In genomic region chr6:106275692-106276091, GRCh38 we compare ENCODE assay signal across 18 cellular contexts. TPM values are rescaled to one million over a fixed set of nuclear protein-coding genes. Genes with fewer than 3 reads are reported as not detected.
DNase-seq lines count a peak whose midpoint lies in the region; ATAC-seq, FAIRE-seq and TF ChIP-seq lines count a peak whose summit lies in the region.
"Had no signal": no experiment of that assay in that cellular context is flagged by ENCODE, and none has a peak within 500 bp of the region (broad histone marks: within the 10 kb centered on the region; RNA-seq: fewer than 3 reads in every experiment).

No MANE protein-coding gene starts in this region.

- TF ChIP-seq POLR2A in GM18505 (IDR thresholded peaks at IDR 0.05; ENCODE audit: borderline replicate concordance, extremely low read depth, insufficient read depth, insufficient read length), result no peak

- no peak overlapping the region for H2AFZ ChIP-seq in astrocyte (ENCODE audit: low read depth, low read length)
- no peak overlapping the region for H2AFZ ChIP-seq in osteoblast (ENCODE audit: low read length)

- no peaks in the 10 kb centered on the region for H3K27me3 ChIP-seq in astrocyte (ENCODE audit: insufficient read depth, low read length)
- no peaks in the 10 kb centered on the region for H3K27me3 ChIP-seq in osteoblast (ENCODE audit: insufficient read depth, low read length)
- H3K27me3 ChIP-seq: BLaER1 treated with 17β-estradiol and CSF1 and Interleukin-3, amounts not matched to agents 10 nM and 100 nM had no signal

- no peaks in the 10 kb centered on the region for H3K27me3 Mint-ChIP-seq in astrocyte (ENCODE audit: low read depth, unreplicated experiment)
- H3K27me3 Mint-ChIP-seq: activated naive CD8-positive, alpha-beta T cell treated with anti-CD3 and anti-CD28 coated beads, Interleukin-2, amount 50 U/mL, for 24 hours; natural killer cell treated with Interleukin-12 subunit alpha and Interleukin-12 subunit beta and Interleukin-15 and Interleukin-18, amount 100 ng/mL, for 72 hours had no signal

- peak; percentile 74 for DNase-seq in EL
- peak; percentile 52 for DNase-seq in HFF-Myc (ENCODE audit: extremely low read depth, low read depth)
- peak; percentile 84 for DNase-seq in astrocyte (ENCODE audit: low read depth)
- peak; percentile 88 for DNase-seq in osteoblast (ENCODE audit: insufficient read length, low spot score, missing footprints)
- DNase-seq in NCI-H1105 (lab: John Stamatoyannopoulos, UW), result no peak
- DNase-seq in NCI-H524 treated with DMSO at 0.1 percent for 48 hours (lab: John Stamatoyannopoulos, UW), result no peak
- DNase-seq in anterior cingulate cortex (lab: John Stamatoyannopoulos, UW), result no peak
- DNase-seq: activated CD4-positive, alpha-beta T cell treated with anti-CD3 and anti-CD28 coated beads, Interleukin-2, amount 50 U/mL, for 1 hour; activated naive CD8-positive, alpha-beta T cell treated with anti-CD3 and anti-CD28 coated beads, Interleukin-2, amount 50 U/mL, for 24 hours; endodermal cell; KG1; mammary epithelial cell; NCI-H146; SK-N-SH had no signal

- TF ChIP-seq CTCF in HFF-Myc (IDR thresholded peaks at IDR 0.05; ENCODE audit: low read depth, low read length, missing control alignments) (no peak), astrocyte (IDR thresholded peaks at IDR 0.05; ENCODE audit: insufficient read depth, low read depth, low read length) (no peak), osteoblast (IDR thresholded peaks at IDR 0.05; ENCODE audit: extremely low read depth, low read depth, low read length) (no peak)

- no peak overlapping the region for H3K4me3 Mint-ChIP-seq in astrocyte (ENCODE audit: unreplicated experiment)
- H3K4me3 Mint-ChIP-seq: activated naive CD8-positive, alpha-beta T cell treated with anti-CD3 and anti-CD28 coated beads, Interleukin-2, amount 50 U/mL, for 24 hours; endodermal cell; natural killer cell treated with Interleukin-12 subunit alpha and Interleukin-12 subunit beta and Interleukin-15 and Interleukin-18, amount 100 ng/mL, for 72 hours had no signal

- H3K79me2 ChIP-seq in astrocyte (ENCODE audit: insufficient read depth, low read length) (peaks cover 50% of the 10 kb centered on the region), osteoblast (ENCODE audit: insufficient read depth, low read length) (peaks cover 44% of the 10 kb centered on the region)

- H3K9me3 Mint-ChIP-seq in astrocyte (ENCODE audit: unreplicated experiment), result no peaks in the 10 kb centered on the region
- H3K9me3 Mint-ChIP-seq: activated naive CD8-positive, alpha-beta T cell treated with anti-CD3 and anti-CD28 coated beads, Interleukin-2, amount 50 U/mL, for 24 hours; endodermal cell; natural killer cell treated with Interleukin-12 subunit alpha and Interleukin-12 subunit beta and Interleukin-15 and Interleukin-18, amount 100 ng/mL, for 72 hours had no signal

- H3K36me3 ChIP-seq in astrocyte (ENCODE audit: insufficient read depth, low read length) (no peaks in the 10 kb centered on the region), osteoblast (ENCODE audit: insufficient read depth, low read length) (no peaks in the 10 kb centered on the region)

- H3K9ac ChIP-seq in astrocyte (ENCODE audit: low read length), result no peak overlapping the region
- H3K9ac ChIP-seq: BLaER1 treated with 17β-estradiol and CSF1 and Interleukin-3, amounts not matched to agents 10 nM and 100 nM; SK-N-SH had no signal

- H4K20me1 ChIP-seq in astrocyte (ENCODE audit: insufficient read depth, low read length), result peaks cover 4% of the 10 kb centered on the region
- peaks cover 2% of the 10 kb centered on the region for H4K20me1 ChIP-seq in osteoblast (ENCODE audit: insufficient read depth, low read length)

- H3K4me1 Mint-ChIP-seq in astrocyte (ENCODE audit: low read depth, unreplicated experiment), result peaks cover 20% of the 10 kb centered on the region

- no peaks in the 10 kb centered on the region for H3K36me3 Mint-ChIP-seq in astrocyte (ENCODE audit: low read depth, unreplicated experiment)

- FAIRE-seq in astrocyte (lab: Jason Lieb, UNC), result peak; percentile 50

- no peak overlapping the region for H3K4me3 ChIP-seq in HFF-Myc (replicated peaks; ENCODE audit: low read depth, low read length)
- no peak overlapping the region for H3K4me3 ChIP-seq in astrocyte (ENCODE audit: insufficient read depth, low read depth, low read length)
- no peak overlapping the region for H3K4me3 ChIP-seq in osteoblast (ENCODE audit: insufficient read depth, low read length)
- H3K4me3 ChIP-seq: BLaER1 treated with 17β-estradiol and CSF1 and Interleukin-3, amounts not matched to agents 10 nM and 100 nM had no signal

- H3K9me3 ChIP-seq in astrocyte (ENCODE audit: insufficient read depth, low read depth, low read length), result no peaks in the 10 kb centered on the region
- no peaks in the 10 kb centered on the region for H3K9me3 ChIP-seq in osteoblast (ENCODE audit: low read depth, low read length)
- H3K9me3 ChIP-seq: SK-N-SH had no signal

- H3K27ac ChIP-seq in astrocyte (ENCODE audit: low read depth, low read length) (peak overlapping the region; percentile 40), osteoblast (ENCODE audit: low read depth, low read length) (no peak overlapping the region)
- H3K27ac ChIP-seq: BLaER1 treated with 17β-estradiol and CSF1 and Interleukin-3, amounts not matched to agents 10 nM and 100 nM; HL-60 had no signal

- H3K4me2 ChIP-seq in astrocyte (ENCODE audit: low read length) (peak overlapping the region; percentile 65), osteoblast (ENCODE audit: insufficient read depth, low read length) (no peak overlapping the region)
- H3K4me2 ChIP-seq: BLaER1 treated with 17β-estradiol and CSF1 and Interleukin-3, amounts not matched to agents 10 nM and 100 nM; SK-N-SH had no signal

- H3K27ac Mint-ChIP-seq in astrocyte (ENCODE audit: unreplicated experiment), result no peak overlapping the region
- H3K27ac Mint-ChIP-seq: activated naive CD8-positive, alpha-beta T cell treated with anti-CD3 and anti-CD28 coated beads, Interleukin-2, amount 50 U/mL, for 24 hours; endodermal cell had no signal

- ATAC-seq in GM18505 (IDR thresholded peaks at IDR 0.05; ENCODE audit: unreplicated experiment), result no peak
- ATAC-seq: activated naive CD8-positive, alpha-beta T cell treated with anti-CD3 and anti-CD28 coated beads, Interleukin-2, amount 50 U/mL, for 24 hours had no signal

- H3K4me1 ChIP-seq in astrocyte (ENCODE audit: insufficient read depth, low read length) (peaks cover 3% of the 10 kb centered on the region), osteoblast (ENCODE audit: insufficient read depth, low read length) (peaks cover 22% of the 10 kb centered on the region)
- H3K4me1 ChIP-seq: BLaER1 treated with 17β-estradiol and CSF1 and Interleukin-3, amounts not matched to agents 10 nM and 100 nM had no signal

RNA-seq across cellular contexts. Expression of gene ATG5, which starts 49.9 kb away (rescaled TPM):
- total RNA-seq in astrocyte, result 37.8 and 39.3 TPM in 2 replicates
- total RNA-seq in osteoblast, result 59.0 and 62.5 TPM in 2 replicates

Comparison
In these comparisons a context has a peak if more than half of its experiments do, and no peak if none do; other contexts are left out.
1. DNase-seq: peak in EL (single experiment), HFF-Myc (single experiment), astrocyte (single experiment) and osteoblast (single experiment); none in NCI-H1105 (single experiment), NCI-H524 treated with DMSO at 0.1 percent for 48 hours (single experiment) and anterior cingulate cortex (0 of 58).